ENCODE assay signal across 12 cellular contexts in the genomic region with DNA sequence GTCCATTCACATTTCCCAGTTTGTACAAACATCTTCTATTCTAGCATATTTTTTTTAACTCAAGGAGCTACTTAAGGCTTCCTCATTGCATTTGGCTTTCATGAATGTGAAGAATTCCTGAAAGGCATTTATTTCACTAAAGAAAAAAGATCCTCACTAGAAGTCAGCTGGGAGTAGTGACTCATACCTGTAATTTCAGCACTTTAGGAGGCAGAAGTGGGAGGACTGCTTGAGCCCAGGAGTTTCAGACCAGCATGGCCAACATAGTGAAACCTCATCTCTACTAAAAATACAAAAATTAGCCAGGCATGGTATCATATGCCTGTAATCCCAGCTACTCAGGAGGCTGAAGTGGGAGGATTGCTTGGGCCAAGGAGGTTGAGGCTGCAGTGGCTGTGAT. TPM values are rescaled to one million over a fixed set of nuclear protein-coding genes. Genes with fewer than 3 reads are reported as not detected.
DNase-seq lines count a peak whose midpoint lies in the region; ATAC-seq and TF ChIP-seq lines count a peak whose summit lies in the region.
"Had no signal": no experiment of that assay in that cellular context is flagged by ENCODE, and none has a peak within 500 bp of the region (broad histone marks: within the 10 kb centered on the region; RNA-seq: fewer than 3 reads in every experiment).

No MANE protein-coding gene starts in this region.

- H3K9me3 ChIP-seq in osteoblast (ENCODE audit: low read depth, low read length), result no peaks in the 10 kb centered on the region
- H3K9me3 ChIP-seq in BE2C, result no peaks in the 10 kb centered on the region

- no peak for TF ChIP-seq CTCF in HFFc6 (IDR thresholded peaks at IDR 0.05)
- TF ChIP-seq CTCF in osteoblast (IDR thresholded peaks at IDR 0.05; ENCODE audit: extremely low read depth, low read depth, low read length), result no peak
- no peak for TF ChIP-seq CTCF in BE2C (IDR thresholded peaks at IDR 0.05; ENCODE audit: low read depth, low read length)

- no peaks in the 10 kb centered on the region for H3K4me1 Mint-ChIP-seq in HFFc6 (ENCODE audit: low read depth)

- H3K4me3 Mint-ChIP-seq in HFFc6, result no peak overlapping the region
- H3K4me3 Mint-ChIP-seq: stimulated activated naive CD8-positive, alpha-beta T cell treated with anti-CD3 and anti-CD28 coated beads, Interleukin-15, Interleukin-2, amounts not matched to agents 100 ng/mL and 50 ng/mL, for 24 hours had no signal

- H3K27ac ChIP-seq in osteoblast (ENCODE audit: low read depth, low read length), result no peak overlapping the region

- H3K4me2 ChIP-seq in osteoblast (ENCODE audit: insufficient read depth, low read length), result no peak overlapping the region

- no peak overlapping the region for H3K27ac Mint-ChIP-seq in HFFc6
- H3K27ac Mint-ChIP-seq: stimulated activated naive CD8-positive, alpha-beta T cell treated with anti-CD3 and anti-CD28 coated beads, Interleukin-15, Interleukin-2, amounts not matched to agents 100 ng/mL and 50 ng/mL, for 24 hours had no signal

- H3K36me3 Mint-ChIP-seq in HFFc6 (ENCODE audit: low read depth), result no peaks in the 10 kb centered on the region

- H3K36me3 ChIP-seq in osteoblast (ENCODE audit: insufficient read depth, low read length) (no peaks in the 10 kb centered on the region), BE2C (no peaks in the 10 kb centered on the region)

- H3K4me1 ChIP-seq in osteoblast (ENCODE audit: insufficient read depth, low read length) (peaks cover 4% of the 10 kb centered on the region), BE2C (no peaks in the 10 kb centered on the region)

- H3K79me2 ChIP-seq in osteoblast (ENCODE audit: insufficient read depth, low read length), result no peaks in the 10 kb centered on the region

- H3K27me3 ChIP-seq in osteoblast (ENCODE audit: insufficient read depth, low read length), result peaks cover 7% of the 10 kb centered on the region
- H3K27me3 ChIP-seq in BE2C, result no peaks in the 10 kb centered on the region

- no peaks in the 10 kb centered on the region for H3K9me3 Mint-ChIP-seq in HFFc6
- H3K9me3 Mint-ChIP-seq: stimulated activated naive CD8-positive, alpha-beta T cell treated with anti-CD3 and anti-CD28 coated beads, Interleukin-15, Interleukin-2, amounts not matched to agents 100 ng/mL and 50 ng/mL, for 24 hours had no signal

- H4K20me1 ChIP-seq in osteoblast (ENCODE audit: insufficient read depth, low read length), result no peaks in the 10 kb centered on the region

- ATAC-seq in GM18907 (IDR thresholded peaks at IDR 0.05; ENCODE audit: unreplicated experiment), result peak; percentile 49
- ATAC-seq in HG03442 (IDR thresholded peaks at IDR 0.05; ENCODE audit: unreplicated experiment), result peak; percentile 54

- H2AFZ ChIP-seq in osteoblast (ENCODE audit: low read length), result no peak overlapping the region

- DNase-seq in HFFc6 (peak; percentile 41), osteoblast (ENCODE audit: insufficient read length, low spot score, missing footprints) (peak; percentile 66), T-helper 1 cell (no peak), activated T-cell treated with anti-CD3 and anti-CD28 coated beads for 4 hours (no peak), DMS79 treated with DMSO at 0.1 percent for 48 hours (lab: John Stamatoyannopoulos, UW) (no peak), BE2C (no peak)
- DNase-seq: activated CD8-positive, alpha-beta memory T cell treated with anti-CD3 and anti-CD28 coated beads, Interleukin-2, amount 50 U/mL, for 4 hours; NCI-H446 treated with DMSO at 0.1 percent for 48 hours; posterior cingulate gyrus had no signal

- peaks cover 11% of the 10 kb centered on the region for H3K27me3 Mint-ChIP-seq in HFFc6 (ENCODE audit: insufficient read depth)

- no peak overlapping the region for H3K4me3 ChIP-seq in osteoblast (ENCODE audit: insufficient read depth, low read length)
- no peak overlapping the region for H3K4me3 ChIP-seq in BE2C (ENCODE audit: low read depth, low read length)

RNA-seq across cellular contexts. Expression of a gene that starts 30.9 kb away (rescaled TPM):
- total RNA-seq in HFFc6 (2021; fragmentation: NEBNext Ultra II Directional; extraction: Animal tissue kit (Norgen Biotek cat#: 25700)), result 10 to 100 TPM; 53.3 to 66.1 (median 60.3) TPM
- 124 and 125 TPM in 2 replicates for total RNA-seq in osteoblast
- polyA plus RNA-seq in BE2C (2012; ENCODE audit: insufficient read depth, insufficient read length, low read depth), result 52.3 TPM

Comparison
In these comparisons a context has a peak if more than half of its experiments do, and no peak if none do; other contexts are left out.
1. DNase-seq: peak in HFFc6 (single experiment) and osteoblast (single experiment); none in T-helper 1 cell (0 of 5), activated T-cell treated with anti-CD3 and anti-CD28 coated beads for 4 hours (single experiment), DMS79 treated with DMSO at 0.1 percent for 48 hours (single experiment) and BE2C (single experiment).